In the genomic region with DNA sequence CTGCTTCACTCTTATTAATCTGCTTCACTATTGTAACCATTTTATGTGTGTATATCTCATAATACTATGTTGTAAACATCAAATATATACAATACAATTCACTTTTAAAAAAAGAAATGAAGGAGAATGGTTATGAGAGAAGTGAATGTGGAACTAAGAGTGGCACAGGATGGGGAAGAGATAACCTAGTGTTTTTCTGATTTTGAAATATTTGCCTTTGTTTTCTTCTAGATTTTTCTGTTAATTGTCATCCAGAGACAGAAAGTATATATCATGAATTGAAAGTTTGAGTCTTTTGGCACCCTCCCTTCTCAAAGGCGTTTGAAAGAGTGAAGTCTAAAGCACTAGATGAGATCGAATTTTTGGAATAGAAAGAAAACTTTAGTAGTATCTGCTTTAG, we compare ENCODE assay signal across 13 cellular contexts. TPM values are rescaled to one million over a fixed set of nuclear protein-coding genes. Genes with fewer than 3 reads are reported as not detected.
A peak's percentile ranks its signal among the peaks of the same experiment; 100 is the strongest.
DNase-seq lines count a peak whose midpoint lies in the region; ATAC-seq and TF ChIP-seq lines count a peak whose summit lies in the region.
"Had no signal": no experiment of that assay in that cellular context is flagged by ENCODE, and none has a peak within 500 bp of the region (broad histone marks: within the 10 kb centered on the region; RNA-seq: fewer than 3 reads in every experiment).

No MANE protein-coding gene starts in this region.

- DNase-seq in activated T-cell treated with anti-CD3 and anti-CD28 coated beads, Interleukin-2, amount 50 U/mL, for 4 hours = no peak
- no peak for DNase-seq in activated T-cell treated with anti-CD3 and anti-CD28 coated beads, Interleukin-2, amount 50 U/mL, for 1 hour
- DNase-seq in NB4 (ENCODE audit: low read depth) (no peak), GM19240 (ENCODE audit: insufficient read length, low spot score) (no peak)
- DNase-seq: activated CD8-positive, alpha-beta T cell treated with anti-CD3 and anti-CD28 coated beads for 36 hours; EL; foreskin fibroblast; nephron progenitor cell had no signal

- H3K4me3 Mint-ChIP-seq in activated T-cell treated with anti-CD3 and anti-CD28 coated beads, Interleukin-2, amount 50 U/mL, for 4 hours = peak overlapping the region; percentile 31
- H3K4me3 Mint-ChIP-seq in dendritic cell treated with granulocyte-macrophage colony-stimulating factor and Interleukin-4, amounts not matched to agents 40 ng/mL and 50 ng/mL, for 4 days = peak overlapping the region; percentile 6
- H3K4me3 Mint-ChIP-seq: nephron progenitor cell; T-helper 2 cell treated with Interferon-gamma antibody and Interleukin-4, amounts not matched to agents 5 μg/mL and 100 μg/mL, for 36 hours had no signal

- no peaks in the 10 kb centered on the region for H3K9me3 ChIP-seq in skeletal muscle satellite cell (replicated peaks; ENCODE audit: low read length)

- peaks cover 25% of the 10 kb centered on the region for H3K36me3 Mint-ChIP-seq in activated T-cell treated with anti-CD3 and anti-CD28 coated beads, Interleukin-2, amount 50 U/mL, for 4 hours (ENCODE audit: insufficient read depth)
- peaks cover 35% of the 10 kb centered on the region for H3K36me3 Mint-ChIP-seq in dendritic cell treated with granulocyte-macrophage colony-stimulating factor and Interleukin-4, amounts not matched to agents 40 ng/mL and 50 ng/mL, for 4 days (ENCODE audit: low read depth)

- H3K9ac ChIP-seq in skeletal muscle satellite cell (ENCODE audit: low read depth, low read length) = no peak overlapping the region

- peaks cover 19% of the 10 kb centered on the region for H3K4me1 ChIP-seq in skeletal muscle satellite cell (ENCODE audit: control insufficient read depth, insufficient read depth, low read length)

- peaks cover 3% of the 10 kb centered on the region for H3K36me3 ChIP-seq in skeletal muscle satellite cell (ENCODE audit: insufficient read depth, low read length)

- H3K4me1 Mint-ChIP-seq in activated T-cell treated with anti-CD3 and anti-CD28 coated beads, Interleukin-2, amount 50 U/mL, for 4 hours (ENCODE audit: low read depth) = peaks cover 71% of the 10 kb centered on the region
- peaks cover 86% of the 10 kb centered on the region for H3K4me1 Mint-ChIP-seq in dendritic cell treated with granulocyte-macrophage colony-stimulating factor and Interleukin-4, amounts not matched to agents 40 ng/mL and 50 ng/mL, for 4 days (ENCODE audit: low read depth)

- intact Hi-C loops in dendritic cell treated with granulocyte-macrophage colony-stimulating factor and Interleukin-4, amounts not matched to agents 40 ng/mL and 50 ng/mL, for 4 days (cut with micrococcal nuclease) = loop anchor here (5.0 kb wide), 1 partner anchor 33 kb away; no protein-coding TSS in a partner anchor

- no peaks in the 10 kb centered on the region for H3K27me3 ChIP-seq in skeletal muscle satellite cell (ENCODE audit: control insufficient read depth, insufficient read depth, low read length)

- peak overlapping the region; percentile 94 for H3K4me3 ChIP-seq in NB4 (ENCODE audit: low read depth, low read length)
- H3K4me3 ChIP-seq in skeletal muscle satellite cell (ENCODE audit: low read length) = no peak overlapping the region

- no peaks in the 10 kb centered on the region for H3K9me3 Mint-ChIP-seq in activated T-cell treated with anti-CD3 and anti-CD28 coated beads, Interleukin-2, amount 50 U/mL, for 4 hours
- H3K9me3 Mint-ChIP-seq in dendritic cell treated with granulocyte-macrophage colony-stimulating factor and Interleukin-4, amounts not matched to agents 40 ng/mL and 50 ng/mL, for 4 days = no peaks in the 10 kb centered on the region
- H3K9me3 Mint-ChIP-seq: activated CD8-positive, alpha-beta T cell treated with anti-CD3 and anti-CD28 coated beads for 36 hours had no signal

- no peak overlapping the region for H3K27ac Mint-ChIP-seq in dendritic cell treated with granulocyte-macrophage colony-stimulating factor and Interleukin-4, amounts not matched to agents 40 ng/mL and 50 ng/mL, for 4 days
- H3K27ac Mint-ChIP-seq: activated CD8-positive, alpha-beta T cell treated with anti-CD3 and anti-CD28 coated beads for 36 hours; nephron progenitor cell; T-helper 2 cell treated with Interferon-gamma antibody and Interleukin-4, amounts not matched to agents 5 μg/mL and 100 μg/mL, for 36 hours had no signal

- no peaks in the 10 kb centered on the region for H3K27me3 Mint-ChIP-seq in activated T-cell treated with anti-CD3 and anti-CD28 coated beads, Interleukin-2, amount 50 U/mL, for 4 hours (ENCODE audit: low read depth)
- no peaks in the 10 kb centered on the region for H3K27me3 Mint-ChIP-seq in dendritic cell treated with granulocyte-macrophage colony-stimulating factor and Interleukin-4, amounts not matched to agents 40 ng/mL and 50 ng/mL, for 4 days
- H3K27me3 Mint-ChIP-seq: activated CD8-positive, alpha-beta T cell treated with anti-CD3 and anti-CD28 coated beads for 36 hours had no signal

- peak overlapping the region; percentile 85 for H3K4me2 ChIP-seq in skeletal muscle satellite cell (ENCODE audit: low read length)

- no peak for TF ChIP-seq CTCF in NB4 (IDR thresholded peaks at IDR 0.05; ENCODE audit: low read depth, low read length)

- TF ChIP-seq POLR2A in NB4 (IDR thresholded peaks at IDR 0.05; ENCODE audit: extremely low read depth, insufficient read length) = no peak

- no peak for ATAC-seq in activated T-cell treated with anti-CD3 and anti-CD28 coated beads, Interleukin-2, amount 50 U/mL, for 4 hours
- ATAC-seq in HG03439 (IDR thresholded peaks at IDR 0.05; ENCODE audit: unreplicated experiment) = no peak
- ATAC-seq in HG02970 (IDR thresholded peaks at IDR 0.05; ENCODE audit: low FRiP score, unreplicated experiment) = no peak
- ATAC-seq: activated CD8-positive, alpha-beta T cell treated with anti-CD3 and anti-CD28 coated beads for 36 hours had no signal

RNA-seq across cellular contexts. Expression of a gene that starts 2.8 kb away (rescaled TPM):
- 10 to 100 TPM; 30.2 to 39.3 (median 31.2) TPM for total RNA-seq in activated T-cell treated with anti-CD3 and anti-CD28 coated beads, Interleukin-2, amount 50 U/mL, for 4 hours
- total RNA-seq in skeletal muscle satellite cell (2012; rRNA removed) = 50.5 and 51.0 TPM in 2 replicates

RNA-seq across cellular contexts. Expression of a gene that starts 35.2 kb away (rescaled TPM):
- total RNA-seq in activated T-cell treated with anti-CD3 and anti-CD28 coated beads, Interleukin-2, amount 50 U/mL, for 4 hours = under 1 TPM in 2 of 3 donors, not detected in 1; 0.16 to 0.23 TPM
- 21.4 and 28.4 TPM in 2 replicates for total RNA-seq in skeletal muscle satellite cell (2012; rRNA removed)
